1 cellular context compared by ENCODE assay signal in the genomic region with DNA sequence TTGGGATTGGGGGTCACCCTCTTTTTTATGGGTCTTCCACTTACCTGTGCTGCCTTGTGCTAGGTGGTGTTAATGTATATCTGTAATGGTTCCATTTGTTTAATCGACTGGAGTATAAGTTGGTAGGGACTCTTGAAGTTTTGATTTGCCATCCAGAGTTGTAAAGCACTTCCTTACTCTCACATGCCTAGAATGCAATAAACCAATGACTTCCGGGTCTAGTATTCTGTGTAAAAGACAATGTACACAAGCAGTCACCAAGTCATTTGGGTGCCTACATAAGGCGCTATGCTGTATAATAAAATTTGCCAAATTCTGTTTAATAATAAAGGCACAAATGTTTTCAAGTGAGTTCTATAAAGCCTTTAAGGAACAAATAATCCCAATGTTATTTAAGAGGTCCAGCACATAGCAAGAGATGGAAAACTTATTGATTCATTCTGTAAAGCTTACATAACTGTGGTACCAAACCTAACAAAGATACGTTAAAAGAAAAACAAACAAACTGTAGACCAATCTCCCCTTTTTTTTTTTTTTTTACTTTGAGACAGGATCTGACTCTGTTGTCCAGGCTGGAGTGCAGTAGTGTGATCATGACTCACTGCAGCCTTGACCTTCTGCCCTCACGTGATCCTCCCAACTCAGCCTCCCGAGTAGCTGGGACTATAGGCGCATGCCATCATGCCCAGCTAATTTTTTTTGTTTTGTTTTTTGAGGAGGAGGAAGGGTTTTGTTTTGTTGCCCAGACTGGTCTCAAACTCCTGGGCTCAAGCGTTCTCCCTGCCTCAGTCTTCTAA.
TF ChIP-seq lines count a peak whose summit lies in the region.

No MANE protein-coding gene starts in this region.

TF ChIP-seq in HepG2, 621 proteins besides CTCF, POLR2A, EP300 and RAD21:
- TF ChIP-seq FOSL2 (CRISPR knock-in tag; IDR thresholded peaks at IDR 0.05) (peak; percentile 75), MEIS2 (CRISPR knock-in tag; IDR thresholded peaks at IDR 0.05) (no peak)
- TF ChIP-seq, protein P1, sequence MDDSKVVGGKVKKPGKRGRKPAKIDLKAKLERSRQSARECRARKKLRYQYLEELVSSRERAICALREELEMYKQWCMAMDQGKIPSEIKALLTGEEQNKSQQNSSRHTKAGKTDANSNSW (CRISPR knock-in tag; IDR thresholded peaks at IDR 0.05; ENCODE audit: borderline replicate concordance): no peak
- TF ChIP-seq, protein P2, sequence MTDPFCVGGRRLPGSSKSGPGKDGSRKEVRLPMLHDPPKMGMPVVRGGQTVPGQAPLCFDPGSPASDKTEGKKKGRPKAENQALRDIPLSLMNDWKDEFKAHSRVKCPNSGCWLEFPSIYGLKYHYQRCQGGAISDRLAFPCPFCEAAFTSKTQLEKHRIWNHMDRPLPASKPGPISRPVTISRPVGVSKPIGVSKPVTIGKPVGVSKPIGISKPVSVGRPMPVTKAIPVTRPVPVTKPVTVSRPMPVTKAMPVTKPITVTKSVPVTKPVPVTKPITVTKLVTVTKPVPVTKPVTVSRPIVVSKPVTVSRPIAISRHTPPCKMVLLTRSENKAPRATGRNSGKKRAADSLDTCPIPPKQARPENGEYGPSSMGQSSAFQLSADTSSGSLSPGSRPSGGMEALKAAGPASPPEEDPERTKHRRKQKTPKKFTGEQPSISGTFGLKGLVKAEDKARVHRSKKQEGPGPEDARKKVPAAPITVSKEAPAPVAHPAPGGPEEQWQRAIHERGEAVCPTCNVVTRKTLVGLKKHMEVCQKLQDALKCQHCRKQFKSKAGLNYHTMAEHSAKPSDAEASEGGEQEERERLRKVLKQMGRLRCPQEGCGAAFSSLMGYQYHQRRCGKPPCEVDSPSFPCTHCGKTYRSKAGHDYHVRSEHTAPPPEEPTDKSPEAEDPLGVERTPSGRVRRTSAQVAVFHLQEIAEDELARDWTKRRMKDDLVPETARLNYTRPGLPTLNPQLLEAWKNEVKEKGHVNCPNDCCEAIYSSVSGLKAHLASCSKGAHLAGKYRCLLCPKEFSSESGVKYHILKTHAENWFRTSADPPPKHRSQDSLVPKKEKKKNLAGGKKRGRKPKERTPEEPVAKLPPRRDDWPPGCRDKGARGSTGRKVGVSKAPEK (CRISPR knock-in tag; IDR thresholded peaks at IDR 0.05; ENCODE audit: borderline replicate concordance): no peak
- TF ChIP-seq, protein P3, sequence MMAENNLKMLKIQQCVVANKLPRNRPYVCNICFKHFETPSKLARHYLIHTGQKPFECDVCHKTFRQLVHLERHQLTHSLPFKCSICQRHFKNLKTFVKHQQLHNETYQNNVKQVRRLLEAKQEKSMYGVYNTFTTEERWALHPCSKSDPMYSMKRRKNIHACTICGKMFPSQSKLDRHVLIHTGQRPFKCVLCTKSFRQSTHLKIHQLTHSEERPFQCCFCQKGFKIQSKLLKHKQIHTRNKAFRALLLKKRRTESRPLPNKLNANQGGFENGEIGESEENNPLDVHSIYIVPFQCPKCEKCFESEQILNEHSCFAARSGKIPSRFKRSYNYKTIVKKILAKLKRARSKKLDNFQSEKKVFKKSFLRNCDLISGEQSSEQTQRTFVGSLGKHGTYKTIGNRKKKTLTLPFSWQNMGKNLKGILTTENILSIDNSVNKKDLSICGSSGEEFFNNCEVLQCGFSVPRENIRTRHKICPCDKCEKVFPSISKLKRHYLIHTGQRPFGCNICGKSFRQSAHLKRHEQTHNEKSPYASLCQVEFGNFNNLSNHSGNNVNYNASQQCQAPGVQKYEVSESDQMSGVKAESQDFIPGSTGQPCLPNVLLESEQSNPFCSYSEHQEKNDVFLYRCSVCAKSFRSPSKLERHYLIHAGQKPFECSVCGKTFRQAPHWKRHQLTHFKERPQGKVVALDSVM (CRISPR knock-in tag; IDR thresholded peaks at IDR 0.05): peak; percentile 63
